ENCODE assay signal across 28 cellular contexts in genomic region chr2:151783133-151783520, GRCh38.
"Had no signal": no experiment of that assay in that cellular context is flagged by ENCODE, and none has a peak within 500 bp of the region (broad histone marks: within the 10 kb centered on the region; RNA-seq: fewer than 3 reads in every experiment).

No MANE protein-coding gene starts in this region.

- H2AFZ ChIP-seq: neural progenitor cell, parathyroid adenoma had no signal

- H3K4me3 ChIP-seq: colonic mucosa, gastrocnemius medialis, left lung, neural progenitor cell, right lobe of liver, stomach, testis, tibial artery had no signal

- H3K27ac ChIP-seq: colonic mucosa, epithelial cell of prostate, left lung, neural progenitor cell, parathyroid adenoma, right lobe of liver, stomach, testis, tibial artery had no signal

- H3K4me3 Mint-ChIP-seq: dendritic cell treated with granulocyte-macrophage colony-stimulating factor and Interleukin-4, amounts not matched to agents 40 ng/mL and 50 ng/mL, for 4 days; endodermal cell; naive thymus-derived CD4-positive, alpha-beta T cell; nephron; neural progenitor cell; type B pancreatic cell had no signal

- H3K27me3 ChIP-seq: colonic mucosa, gastrocnemius medialis, left lung, neural progenitor cell, right lobe of liver, stomach, testis, tibial artery had no signal

- H3K79me2 ChIP-seq: parathyroid adenoma had no signal

- H3K27ac Mint-ChIP-seq: dendritic cell treated with granulocyte-macrophage colony-stimulating factor and Interleukin-4, amounts not matched to agents 40 ng/mL and 50 ng/mL, for 4 days; endodermal cell; nephron; neural progenitor cell; progenitor cell of endocrine pancreas; type B pancreatic cell had no signal

- ATAC-seq: esophagus mucosa; gastrocnemius medialis; left lung; naive thymus-derived CD4-positive, alpha-beta T cell; right lobe of liver had no signal

- H3K4me1 Mint-ChIP-seq: endodermal cell, neural progenitor cell had no signal

- H3K4me1 ChIP-seq: colonic mucosa, left lung, neural progenitor cell, parathyroid adenoma, right lobe of liver, stomach, testis, tibial artery had no signal

- H3K36me3 ChIP-seq: colonic mucosa had no signal

- H3K9me3 ChIP-seq: colonic mucosa, gastrocnemius medialis, right lobe of liver, testis had no signal

- H3K9ac ChIP-seq: neural progenitor cell, parathyroid adenoma had no signal

- H3K4me2 ChIP-seq: neural progenitor cell had no signal

- FAIRE-seq: keratinocyte, small intestine had no signal

- DNase-seq: colonic mucosa; effector CD8-positive, alpha-beta T cell; endodermal cell; foreskin fibroblast; gastrocnemius medialis; head of caudate nucleus; left lung; mesendoderm; midbrain; naive thymus-derived CD4-positive, alpha-beta T cell; right lobe of liver; small intestine; stimulated activated CD4-positive, alpha-beta T cell treated with anti-CD3 and anti-CD28 coated beads, Interleukin-12 subunit alpha, Interleukin-12 subunit beta, amount 100 ng/mL, for 4 hours; stimulated activated CD4-positive, alpha-beta T cell treated with anti-CD3 and anti-CD28 coated beads, Interleukin-1b, Interleukin-23, amount 100 ng/mL, for 48 hours; stimulated activated CD4-positive, alpha-beta T cell treated with anti-CD3 and anti-CD28 coated beads, Interleukin-4, amount 100 ng/mL, for 1 hour; stimulated activated CD8-positive, alpha-beta memory T cell treated with anti-CD3 and anti-CD28 coated beads, Interleukin-4, amount 100 ng/mL, for 48 hours; stomach; testis; tibial artery had no signal

- H3K27me3 Mint-ChIP-seq: dendritic cell treated with granulocyte-macrophage colony-stimulating factor and Interleukin-4, amounts not matched to agents 40 ng/mL and 50 ng/mL, for 4 days; naive thymus-derived CD4-positive, alpha-beta T cell; progenitor cell of endocrine pancreas; type B pancreatic cell had no signal

- H3K9me3 Mint-ChIP-seq: dendritic cell treated with granulocyte-macrophage colony-stimulating factor and Interleukin-4, amounts not matched to agents 40 ng/mL and 50 ng/mL, for 4 days; neural progenitor cell; type B pancreatic cell had no signal
